Comparison of ENCODE assay signal across 1 cellular context in genomic region chr10:98696516-98696915, GRCh38.
TF ChIP-seq lines count a peak whose summit lies in the region.

No MANE protein-coding gene starts in this region.

TF ChIP-seq in GM23338, 12 proteins besides CTCF, POLR2A, EP300 and RAD21 (continued from another document):
- no peak for TF ChIP-seq ZNF462 (CRISPR knock-in tag; IDR thresholded peaks at IDR 0.05)
- TF ChIP-seq JUNB (IDR thresholded peaks at IDR 0.05; ENCODE audit: unreplicated experiment) = no peak
- no peak for TF ChIP-seq EZH2 (IDR thresholded peaks at IDR 0.05; ENCODE audit: low read depth, unreplicated experiment)
- no peak for TF ChIP-seq EZH2phosphoT487 (IDR thresholded peaks at IDR 0.05; ENCODE audit: unreplicated experiment)
